Comparison of ENCODE assay signal across 1 cellular context in genomic region chr19:15403151-15403531, GRCh38.
TF ChIP-seq lines count a peak whose summit lies in the region.

No MANE protein-coding gene starts in this region.

TF ChIP-seq in H1, 55 proteins besides CTCF, POLR2A, EP300 and RAD21:
- TF ChIP-seq RBBP5 (IDR thresholded peaks at IDR 0.05; ENCODE audit: borderline replicate concordance, low read depth, low read length) = no peak
- no peak for TF ChIP-seq TEAD4 (IDR thresholded peaks at IDR 0.05; ENCODE audit: low read depth, low read length)
- TF ChIP-seq CBX5 (IDR thresholded peaks at IDR 0.05; ENCODE audit: low read depth, low read length) = no peak
